25 cellular contexts compared by ENCODE assay signal in the genomic region with DNA sequence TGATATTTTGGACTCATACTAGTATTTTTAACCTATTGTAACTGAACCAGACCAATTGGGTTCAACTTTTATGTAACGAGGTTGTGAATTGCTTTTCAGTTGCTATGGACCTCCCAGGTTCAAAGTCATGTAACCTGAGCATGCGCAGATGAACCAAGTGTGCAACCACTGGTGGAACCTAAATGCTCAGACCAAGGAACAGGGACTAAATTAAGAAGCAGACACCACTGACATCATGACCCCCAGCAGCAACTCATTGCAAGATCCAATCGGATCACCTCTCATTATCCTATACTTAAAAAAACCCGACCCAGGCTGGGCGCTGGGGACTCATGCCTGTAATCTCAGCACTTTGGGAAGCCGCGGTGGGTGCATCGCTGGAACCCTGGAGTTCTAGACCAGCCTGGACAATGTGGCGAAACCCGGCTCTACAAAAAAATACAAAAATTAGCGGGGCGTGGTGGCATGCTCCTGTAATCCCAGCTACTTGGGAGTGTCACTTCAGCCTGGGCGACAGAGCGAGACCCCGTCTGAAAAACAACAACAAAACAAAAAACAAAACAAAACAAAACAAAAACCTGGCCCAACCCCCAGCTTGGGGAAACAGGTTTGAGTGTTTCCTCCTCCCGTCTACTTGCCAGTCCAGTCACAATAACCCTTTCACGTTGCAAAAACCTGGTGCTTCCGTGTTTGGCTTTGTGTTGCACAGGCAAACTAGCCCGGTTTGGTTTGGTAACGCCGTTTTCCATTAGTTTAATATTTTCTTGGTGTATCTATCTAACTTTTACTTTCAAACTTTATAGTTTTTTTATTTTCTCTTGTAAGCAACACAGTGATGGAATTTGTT. TPM values are rescaled to one million over a fixed set of nuclear protein-coding genes. Genes with fewer than 3 reads are reported as not detected.
DNase-seq lines count a peak whose midpoint lies in the region; ATAC-seq and TF ChIP-seq lines count a peak whose summit lies in the region.
"Had no signal": no experiment of that assay in that cellular context is flagged by ENCODE, and none has a peak within 500 bp of the region (broad histone marks: within the 10 kb centered on the region; RNA-seq: fewer than 3 reads in every experiment).

No MANE protein-coding gene starts in this region.

- CTCF ChIA-PET in Calu3 (lab: Charles Lee), result interaction anchor here (1.2 kb wide), 1 partner anchor 11 kb away, joined by 3 read pairs; no protein-coding TSS in a partner anchor

- H3K27ac ChIP-seq in foreskin keratinocyte, result no peak overlapping the region
- H3K27ac ChIP-seq: adrenal gland, cardiac muscle cell, ovary, thyroid gland had no signal

- H3K27me3 Mint-ChIP-seq in Calu3 (ENCODE audit: unreplicated experiment), result no peaks in the 10 kb centered on the region

- peak overlapping the region; percentile 74 for H3K4me3 Mint-ChIP-seq in Calu3 (ENCODE audit: low read depth, unreplicated experiment)
- H3K4me3 Mint-ChIP-seq: H9; IgD-negative memory B cell; stimulated activated memory B cell treated with anti-CD40 and anti-IgM and Interleukin-4, amounts not matched to agents 10 μg/mL and 1 μg/mL and 100 μg/mL, for 72 hours had no signal

- no peaks in the 10 kb centered on the region for H3K9me3 Mint-ChIP-seq in Calu3 (ENCODE audit: low read depth, unreplicated experiment)
- H3K9me3 Mint-ChIP-seq: H9 had no signal

- ATAC-seq in foreskin keratinocyte, result no peak
- ATAC-seq: Right ventricle myocardium inferior; sciatic nerve; stimulated activated memory B cell treated with anti-CD40 and anti-IgM and Interleukin-4, amounts not matched to agents 10 μg/mL and 1 μg/mL and 100 μg/mL, for 72 hours had no signal

- H3K27ac Mint-ChIP-seq in Calu3 (ENCODE audit: unreplicated experiment), result peak overlapping the region; percentile 72
- H3K27ac Mint-ChIP-seq: H9; IgD-negative memory B cell; stimulated activated memory B cell treated with anti-CD40 and anti-IgM and Interleukin-4, amounts not matched to agents 10 μg/mL and 1 μg/mL and 100 μg/mL, for 72 hours had no signal

- BruUV-seq in Calu3 (replicated peaks; lab: Mats Ljungman, UMichigan), result no TSS peak

- H3K4me1 ChIP-seq in foreskin keratinocyte, result peaks cover 4% of the 10 kb centered on the region
- H3K4me1 ChIP-seq: adrenal gland, thyroid gland had no signal

- TF ChIP-seq CTCF in Calu3 (IDR thresholded peaks at IDR 0.05; ENCODE audit: unreplicated experiment), result no peak
- no peak for TF ChIP-seq CTCF in LNCaP clone FGC (IDR thresholded peaks at IDR 0.05; ENCODE audit: control insufficient read depth, extremely low read depth, insufficient read depth)
- TF ChIP-seq CTCF in foreskin keratinocyte (conservative IDR thresholded peaks at IDR 0.05), result no peak

- intact Hi-C loops in Calu3 (cut with micrococcal nuclease; ENCODE audit: unreplicated experiment), result no loop called here

- peaks cover 20% of the 10 kb centered on the region for H3K4me1 Mint-ChIP-seq in Calu3 (ENCODE audit: low read depth, unreplicated experiment)
- H3K4me1 Mint-ChIP-seq: H9; stimulated activated memory B cell treated with anti-CD40 and anti-IgM and Interleukin-4, amounts not matched to agents 10 μg/mL and 1 μg/mL and 100 μg/mL, for 72 hours had no signal

- DNase-seq in Calu3, result peak; percentile 66
- DNase-seq in LNCaP clone FGC (ENCODE audit: low read depth), result peak; percentile 74
- DNase-seq in NCI-H524 (lab: John Stamatoyannopoulos, UW), result peak; percentile 77 to 83
- DNase-seq in iPS-NIHi11 (ENCODE audit: low spot score), result peak; percentile 22
- DNase-seq in anterior cingulate cortex (lab: John Stamatoyannopoulos, UW), result no peak
- DNase-seq in NCI-H1694 (lab: John Stamatoyannopoulos, UW), result no peak
- DNase-seq in foreskin keratinocyte, result no peak
- no peak for DNase-seq in pons (ENCODE audit: low spot score)
- DNase-seq: activated CD4-positive, alpha-beta T cell treated with anti-CD3 and anti-CD28 coated beads, Interleukin-2, amount 50 U/mL, for 1 hour; activated gamma-delta T cell; adrenal gland; dermis blood vessel endothelial cell; foreskin melanocyte; GDM1; H9; hypothalamus; MV-4-11; ovary; T-helper 1 cell; thyroid gland had no signal

- peaks cover 11% of the 10 kb centered on the region for H3K36me3 Mint-ChIP-seq in Calu3 (ENCODE audit: insufficient read depth, unreplicated experiment)
- H3K36me3 Mint-ChIP-seq: IgD-negative memory B cell; stimulated activated memory B cell treated with anti-CD40 and anti-IgM and Interleukin-4, amounts not matched to agents 10 μg/mL and 1 μg/mL and 100 μg/mL, for 72 hours had no signal

- peak overlapping the region; percentile 57 for H3K4me3 ChIP-seq in LNCaP clone FGC (ENCODE audit: low read depth, low read length)
- H3K4me3 ChIP-seq: adrenal gland, cardiac muscle cell, ovary, thyroid gland had no signal

- peaks cover 10% of the 10 kb centered on the region for H3K27me3 ChIP-seq in foreskin keratinocyte
- H3K27me3 ChIP-seq: cardiac muscle cell, ovary had no signal

RNA-seq across cellular contexts. Expression of gene ZNF518A, which starts 11.3 kb away (rescaled TPM):
- total RNA-seq in Calu3 (2022) (16.0 and 18.5 TPM in 2 replicates), foreskin keratinocyte (10.3 and 11.1 TPM in 2 replicates)
- polyA plus RNA-seq in foreskin keratinocyte, result 1.2 and 1.5 TPM in 2 replicates

Comparison
In these comparisons a context has a peak if more than half of its experiments do, and no peak if none do; other contexts are left out.
1. DNase-seq: peak in Calu3 (single experiment), LNCaP clone FGC (single experiment), NCI-H524 (2 of 2) and iPS-NIHi11 (single experiment); none in anterior cingulate cortex (0 of 58), NCI-H1694 (single experiment), foreskin keratinocyte (0 of 2) and pons (single experiment).